Comparison of ENCODE assay signal across 16 cellular contexts in genomic region chr11:60964801-60965200, GRCh38.
DNase-seq lines count a peak whose midpoint lies in the region; ATAC-seq lines count a peak whose summit lies in the region.
"Had no signal": no experiment of that assay in that cellular context is flagged by ENCODE, and none has a peak within 500 bp of the region (broad histone marks: within the 10 kb centered on the region; RNA-seq: fewer than 3 reads in every experiment).

No MANE protein-coding gene starts in this region.

- peaks cover 43% of the 10 kb centered on the region for H3K27me3 Mint-ChIP-seq in activated naive CD4-positive, alpha-beta T cell treated with anti-CD3 and anti-CD28 coated beads, Interleukin-2, amount 10 ng/mL, durations not matched to agents 7 days and 5 days

- H3K27ac Mint-ChIP-seq in activated naive CD4-positive, alpha-beta T cell treated with anti-CD3 and anti-CD28 coated beads, Interleukin-2, amount 10 ng/mL, durations not matched to agents 7 days and 5 days = no peak overlapping the region
- H3K27ac Mint-ChIP-seq: B cell; CD4-positive, CD25-positive, alpha-beta regulatory T cell; CD8-positive, alpha-beta T cell; GM23338; H9 had no signal

- peaks cover 11% of the 10 kb centered on the region for H3K9me3 Mint-ChIP-seq in activated naive CD4-positive, alpha-beta T cell treated with anti-CD3 and anti-CD28 coated beads, Interleukin-2, amount 10 ng/mL, durations not matched to agents 7 days and 5 days
- H3K9me3 Mint-ChIP-seq: CD8-positive, alpha-beta T cell had no signal

- no peak for ATAC-seq in GM18498 (IDR thresholded peaks at IDR 0.05; ENCODE audit: unreplicated experiment)
- ATAC-seq: CD8-positive, alpha-beta T cell; GM23338; HCT116 had no signal

- CTCF ChIA-PET in activated naive CD4-positive, alpha-beta T cell treated with anti-CD3 and anti-CD28 coated beads, Interleukin-2, amount 10 ng/mL, durations not matched to agents 7 days and 5 days (lab: Charles Lee) = no interaction called here

- H3K4me3 Mint-ChIP-seq in activated naive CD4-positive, alpha-beta T cell treated with anti-CD3 and anti-CD28 coated beads, Interleukin-2, amount 10 ng/mL, durations not matched to agents 7 days and 5 days = no peak overlapping the region
- H3K4me3 Mint-ChIP-seq: B cell; CD4-positive, CD25-positive, alpha-beta regulatory T cell; CD8-positive, alpha-beta T cell; GM23338; H9 had no signal

- H3K36me3 Mint-ChIP-seq in activated naive CD4-positive, alpha-beta T cell treated with anti-CD3 and anti-CD28 coated beads, Interleukin-2, amount 10 ng/mL, durations not matched to agents 7 days and 5 days = peaks cover 8% of the 10 kb centered on the region
- H3K36me3 Mint-ChIP-seq: CD4-positive, CD25-positive, alpha-beta regulatory T cell; CD8-positive, alpha-beta T cell had no signal

- H3K4me1 Mint-ChIP-seq in activated naive CD4-positive, alpha-beta T cell treated with anti-CD3 and anti-CD28 coated beads, Interleukin-2, amount 10 ng/mL, durations not matched to agents 7 days and 5 days = no peaks in the 10 kb centered on the region
- H3K4me1 Mint-ChIP-seq: B cell; CD4-positive, CD25-positive, alpha-beta regulatory T cell; GM23338; H9 had no signal

- DNase-seq in DMS 273 (lab: John Stamatoyannopoulos, UW; ENCODE audit: unreplicated experiment) = peak; percentile 36
- DNase-seq in DMS 273 treated with DMSO at 0.1 percent for 48 hours (lab: John Stamatoyannopoulos, UW) = no peak
- peak; percentile 84 for DNase-seq in NCI-H1694 treated with DMSO at 0.1 percent for 48 hours (lab: John Stamatoyannopoulos, UW)
- DNase-seq in islet precursor cell = peak; percentile 22
- DNase-seq in NCI-H345 (lab: John Stamatoyannopoulos, UW) = no peak
- no peak for DNase-seq in activated naive CD4-positive, alpha-beta T cell treated with anti-CD3 and anti-CD28 coated beads, Interleukin-2, amount 10 ng/mL, durations not matched to agents 7 days and 5 days
- DNase-seq: Caco-2; CD4-positive, CD25-positive, alpha-beta regulatory T cell; CD8-positive, alpha-beta T cell; DMS53; DMS79 treated with DMSO at 0.1 percent for 48 hours; H9 had no signal

Comparison
In these comparisons a context has a peak if more than half of its experiments do, and no peak if none do; other contexts are left out.
1. DNase-seq: peak in DMS 273 (single experiment), NCI-H1694 treated with DMSO at 0.1 percent for 48 hours (single experiment) and islet precursor cell (single experiment); none in DMS 273 treated with DMSO at 0.1 percent for 48 hours (single experiment), NCI-H345 (single experiment) and activated naive CD4-positive, alpha-beta T cell treated with anti-CD3 and anti-CD28 coated beads, Interleukin-2, amount 10 ng/mL, durations not matched to agents 7 days and 5 days (single experiment).